1 cellular context compared by ENCODE assay signal in the genomic region with DNA sequence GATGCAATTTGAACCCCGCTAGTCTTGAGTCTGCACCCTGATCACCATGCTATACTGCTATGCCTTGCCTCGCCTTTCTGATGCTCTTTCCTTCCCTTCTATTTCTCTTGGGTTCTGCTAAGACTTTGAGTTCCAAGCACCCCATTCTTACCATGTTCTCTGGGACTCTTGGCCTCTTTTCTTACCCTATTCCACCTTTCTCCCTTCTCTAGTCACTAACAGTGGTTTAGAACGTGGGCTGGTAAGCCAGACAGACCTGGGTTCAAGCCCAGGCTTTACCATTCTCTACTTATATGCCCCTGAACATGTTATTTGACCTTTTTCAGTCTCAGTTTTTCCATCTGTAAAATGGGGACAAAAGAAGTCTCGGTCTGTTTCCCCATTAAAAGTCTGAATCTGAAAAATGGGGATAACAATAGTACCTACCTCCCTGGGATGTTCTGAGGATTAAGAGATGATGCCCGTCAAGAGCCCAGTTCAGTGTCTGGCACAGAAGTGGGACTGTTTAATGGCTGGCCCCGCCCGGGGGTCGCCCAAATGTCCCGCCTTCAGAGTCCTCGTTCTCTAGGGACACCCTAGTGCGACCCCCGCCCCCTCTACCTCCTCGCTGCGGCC.
TF ChIP-seq lines count a peak whose summit lies in the region.

No MANE protein-coding gene starts in this region.

TF ChIP-seq in GM12878, 131 proteins besides CTCF, POLR2A, EP300 and RAD21 (continues in another document):
- no peak for TF ChIP-seq PKNOX1 (IDR thresholded peaks at IDR 0.05)
- TF ChIP-seq SREBF2 (IDR thresholded peaks at IDR 0.05; ENCODE audit: low read length), result no peak
- no peak for TF ChIP-seq RAD51 (IDR thresholded peaks at IDR 0.05)
- no peak for TF ChIP-seq BACH1 (IDR thresholded peaks at IDR 0.05; ENCODE audit: borderline replicate concordance)
- peak; percentile 84 for TF ChIP-seq PML (IDR thresholded peaks at IDR 0.05; ENCODE audit: low read length)
- TF ChIP-seq, protein P1, sequence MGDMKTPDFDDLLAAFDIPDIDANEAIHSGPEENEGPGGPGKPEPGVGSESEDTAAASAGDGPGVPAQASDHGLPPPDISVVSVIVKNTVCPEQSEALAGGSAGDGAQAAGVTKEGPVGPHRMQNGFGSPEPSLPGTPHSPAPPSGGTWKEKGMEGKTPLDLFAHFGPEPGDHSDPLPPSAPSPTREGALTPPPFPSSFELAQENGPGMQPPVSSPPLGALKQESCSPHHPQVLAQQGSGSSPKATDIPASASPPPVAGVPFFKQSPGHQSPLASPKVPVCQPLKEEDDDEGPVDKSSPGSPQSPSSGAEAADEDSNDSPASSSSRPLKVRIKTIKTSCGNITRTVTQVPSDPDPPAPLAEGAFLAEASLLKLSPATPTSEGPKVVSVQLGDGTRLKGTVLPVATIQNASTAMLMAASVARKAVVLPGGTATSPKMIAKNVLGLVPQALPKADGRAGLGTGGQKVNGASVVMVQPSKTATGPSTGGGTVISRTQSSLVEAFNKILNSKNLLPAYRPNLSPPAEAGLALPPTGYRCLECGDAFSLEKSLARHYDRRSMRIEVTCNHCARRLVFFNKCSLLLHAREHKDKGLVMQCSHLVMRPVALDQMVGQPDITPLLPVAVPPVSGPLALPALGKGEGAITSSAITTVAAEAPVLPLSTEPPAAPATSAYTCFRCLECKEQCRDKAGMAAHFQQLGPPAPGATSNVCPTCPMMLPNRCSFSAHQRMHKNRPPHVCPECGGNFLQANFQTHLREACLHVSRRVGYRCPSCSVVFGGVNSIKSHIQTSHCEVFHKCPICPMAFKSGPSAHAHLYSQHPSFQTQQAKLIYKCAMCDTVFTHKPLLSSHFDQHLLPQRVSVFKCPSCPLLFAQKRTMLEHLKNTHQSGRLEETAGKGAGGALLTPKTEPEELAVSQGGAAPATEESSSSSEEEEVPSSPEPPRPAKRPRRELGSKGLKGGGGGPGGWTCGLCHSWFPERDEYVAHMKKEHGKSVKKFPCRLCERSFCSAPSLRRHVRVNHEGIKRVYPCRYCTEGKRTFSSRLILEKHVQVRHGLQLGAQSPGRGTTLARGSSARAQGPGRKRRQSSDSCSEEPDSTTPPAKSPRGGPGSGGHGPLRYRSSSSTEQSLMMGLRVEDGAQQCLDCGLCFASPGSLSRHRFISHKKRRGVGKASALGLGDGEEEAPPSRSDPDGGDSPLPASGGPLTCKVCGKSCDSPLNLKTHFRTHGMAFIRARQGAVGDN (IDR thresholded peaks at IDR 0.05), result no peak
- TF ChIP-seq, protein P2, sequence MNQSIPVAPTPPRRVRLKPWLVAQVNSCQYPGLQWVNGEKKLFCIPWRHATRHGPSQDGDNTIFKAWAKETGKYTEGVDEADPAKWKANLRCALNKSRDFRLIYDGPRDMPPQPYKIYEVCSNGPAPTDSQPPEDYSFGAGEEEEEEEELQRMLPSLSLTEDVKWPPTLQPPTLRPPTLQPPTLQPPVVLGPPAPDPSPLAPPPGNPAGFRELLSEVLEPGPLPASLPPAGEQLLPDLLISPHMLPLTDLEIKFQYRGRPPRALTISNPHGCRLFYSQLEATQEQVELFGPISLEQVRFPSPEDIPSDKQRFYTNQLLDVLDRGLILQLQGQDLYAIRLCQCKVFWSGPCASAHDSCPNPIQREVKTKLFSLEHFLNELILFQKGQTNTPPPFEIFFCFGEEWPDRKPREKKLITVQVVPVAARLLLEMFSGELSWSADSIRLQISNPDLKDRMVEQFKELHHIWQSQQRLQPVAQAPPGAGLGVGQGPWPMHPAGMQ (IDR thresholded peaks at IDR 0.05; ENCODE audit: borderline replicate concordance), result no peak
- TF ChIP-seq JUNB (IDR thresholded peaks at IDR 0.05), result no peak
- TF ChIP-seq, protein P3, sequence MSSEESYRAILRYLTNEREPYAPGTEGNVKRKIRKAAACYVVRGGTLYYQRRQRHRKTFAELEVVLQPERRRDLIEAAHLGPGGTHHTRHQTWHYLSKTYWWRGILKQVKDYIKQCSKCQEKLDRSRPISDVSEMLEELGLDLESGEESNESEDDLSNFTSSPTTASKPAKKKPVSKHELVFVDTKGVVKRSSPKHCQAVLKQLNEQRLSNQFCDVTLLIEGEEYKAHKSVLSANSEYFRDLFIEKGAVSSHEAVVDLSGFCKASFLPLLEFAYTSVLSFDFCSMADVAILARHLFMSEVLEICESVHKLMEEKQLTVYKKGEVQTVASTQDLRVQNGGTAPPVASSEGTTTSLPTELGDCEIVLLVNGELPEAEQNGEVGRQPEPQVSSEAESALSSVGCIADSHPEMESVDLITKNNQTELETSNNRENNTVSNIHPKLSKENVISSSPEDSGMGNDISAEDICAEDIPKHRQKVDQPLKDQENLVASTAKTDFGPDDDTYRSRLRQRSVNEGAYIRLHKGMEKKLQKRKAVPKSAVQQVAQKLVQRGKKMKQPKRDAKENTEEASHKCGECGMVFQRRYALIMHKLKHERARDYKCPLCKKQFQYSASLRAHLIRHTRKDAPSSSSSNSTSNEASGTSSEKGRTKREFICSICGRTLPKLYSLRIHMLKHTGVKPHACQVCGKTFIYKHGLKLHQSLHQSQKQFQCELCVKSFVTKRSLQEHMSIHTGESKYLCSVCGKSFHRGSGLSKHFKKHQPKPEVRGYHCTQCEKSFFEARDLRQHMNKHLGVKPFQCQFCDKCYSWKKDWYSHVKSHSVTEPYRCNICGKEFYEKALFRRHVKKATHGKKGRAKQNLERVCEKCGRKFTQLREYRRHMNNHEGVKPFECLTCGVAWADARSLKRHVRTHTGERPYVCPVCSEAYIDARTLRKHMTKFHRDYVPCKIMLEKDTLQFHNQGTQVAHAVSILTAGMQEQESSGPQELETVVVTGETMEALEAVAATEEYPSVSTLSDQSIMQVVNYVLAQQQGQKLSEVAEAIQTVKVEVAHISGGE (CRISPR knock-in tag; IDR thresholded peaks at IDR 0.05), result no peak
- no peak for TF ChIP-seq CBX5 (IDR thresholded peaks at IDR 0.05; ENCODE audit: low read depth)
- TF ChIP-seq, protein P4, sequence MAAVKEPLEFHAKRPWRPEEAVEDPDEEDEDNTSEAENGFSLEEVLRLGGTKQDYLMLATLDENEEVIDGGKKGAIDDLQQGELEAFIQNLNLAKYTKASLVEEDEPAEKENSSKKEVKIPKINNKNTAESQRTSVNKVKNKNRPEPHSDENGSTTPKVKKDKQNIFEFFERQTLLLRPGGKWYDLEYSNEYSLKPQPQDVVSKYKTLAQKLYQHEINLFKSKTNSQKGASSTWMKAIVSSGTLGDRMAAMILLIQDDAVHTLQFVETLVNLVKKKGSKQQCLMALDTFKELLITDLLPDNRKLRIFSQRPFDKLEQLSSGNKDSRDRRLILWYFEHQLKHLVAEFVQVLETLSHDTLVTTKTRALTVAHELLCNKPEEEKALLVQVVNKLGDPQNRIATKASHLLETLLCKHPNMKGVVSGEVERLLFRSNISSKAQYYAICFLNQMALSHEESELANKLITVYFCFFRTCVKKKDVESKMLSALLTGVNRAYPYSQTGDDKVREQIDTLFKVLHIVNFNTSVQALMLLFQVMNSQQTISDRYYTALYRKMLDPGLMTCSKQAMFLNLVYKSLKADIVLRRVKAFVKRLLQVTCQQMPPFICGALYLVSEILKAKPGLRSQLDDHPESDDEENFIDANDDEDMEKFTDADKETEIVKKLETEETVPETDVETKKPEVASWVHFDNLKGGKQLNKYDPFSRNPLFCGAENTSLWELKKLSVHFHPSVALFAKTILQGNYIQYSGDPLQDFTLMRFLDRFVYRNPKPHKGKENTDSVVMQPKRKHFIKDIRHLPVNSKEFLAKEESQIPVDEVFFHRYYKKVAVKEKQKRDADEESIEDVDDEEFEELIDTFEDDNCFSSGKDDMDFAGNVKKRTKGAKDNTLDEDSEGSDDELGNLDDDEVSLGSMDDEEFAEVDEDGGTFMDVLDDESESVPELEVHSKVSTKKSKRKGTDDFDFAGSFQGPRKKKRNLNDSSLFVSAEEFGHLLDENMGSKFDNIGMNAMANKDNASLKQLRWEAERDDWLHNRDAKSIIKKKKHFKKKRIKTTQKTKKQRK (IDR thresholded peaks at IDR 0.05; ENCODE audit: low read depth, low read length), result no peak
- no peak for TF ChIP-seq ZBTB33 (IDR thresholded peaks at IDR 0.05)
- peak; percentile 0; the same call in 1 of the 2 replicates for TF ChIP-seq NBN (IDR thresholded peaks at IDR 0.05)
- no peak for TF ChIP-seq ZSCAN29 (IDR thresholded peaks at IDR 0.05)
- TF ChIP-seq ETV6 (conservative IDR thresholded peaks at IDR 0.05 in 1 of 2, IDR thresholded peaks at IDR 0.05 in 1 of 2; ENCODE audit: borderline replicate concordance in 1 of 2, low read depth in 1 of 2), result no peak
- no peak for TF ChIP-seq TCF3 (IDR thresholded peaks at IDR 0.05; ENCODE audit: borderline replicate concordance, insufficient read depth, low read depth, low read length)
- no peak for TF ChIP-seq ZNF622 (IDR thresholded peaks at IDR 0.05)
- 0 out of 2 replicates have a peak, but pooled peaks have one; percentile 50 for TF ChIP-seq HDAC2 (IDR thresholded peaks at IDR 0.05)
- no peak for TF ChIP-seq HDGF (IDR thresholded peaks at IDR 0.05)
- TF ChIP-seq E4F1 (IDR thresholded peaks at IDR 0.05; ENCODE audit: borderline replicate concordance, partially characterized antibody), result no peak
- TF ChIP-seq CHD1 (IDR thresholded peaks at IDR 0.05; ENCODE audit: low read depth, low read length), result no peak
- no peak for TF ChIP-seq SUZ12 (IDR thresholded peaks at IDR 0.05; ENCODE audit: unreplicated experiment)
- TF ChIP-seq BMI1 (IDR thresholded peaks at IDR 0.05; ENCODE audit: borderline replicate concordance), result no peak
- TF ChIP-seq CEBPB (IDR thresholded peaks at IDR 0.05; ENCODE audit: borderline replicate concordance in 1 of 2, low read depth in 2 of 2, low read length in 2 of 2), result no peak
- TF ChIP-seq ZBTB4 (CRISPR knock-in tag; IDR thresholded peaks at IDR 0.05), result no peak
- 0 out of 2 replicates have a peak, but pooled peaks have one; percentile 45 for TF ChIP-seq RCOR1 (conservative IDR thresholded peaks at IDR 0.05; ENCODE audit: low read depth, low read length)
- peak; percentile 51; the same call in 1 of the 2 replicates for TF ChIP-seq ZNF217 (IDR thresholded peaks at IDR 0.05)
- TF ChIP-seq GATAD2B (conservative IDR thresholded peaks at IDR 0.05; ENCODE audit: low read depth), result peak; percentile 72; the same call in 1 of the 2 replicates
- TF ChIP-seq JUND (IDR thresholded peaks at IDR 0.05; ENCODE audit: low read depth, low read length), result no peak
- TF ChIP-seq, protein P5, sequence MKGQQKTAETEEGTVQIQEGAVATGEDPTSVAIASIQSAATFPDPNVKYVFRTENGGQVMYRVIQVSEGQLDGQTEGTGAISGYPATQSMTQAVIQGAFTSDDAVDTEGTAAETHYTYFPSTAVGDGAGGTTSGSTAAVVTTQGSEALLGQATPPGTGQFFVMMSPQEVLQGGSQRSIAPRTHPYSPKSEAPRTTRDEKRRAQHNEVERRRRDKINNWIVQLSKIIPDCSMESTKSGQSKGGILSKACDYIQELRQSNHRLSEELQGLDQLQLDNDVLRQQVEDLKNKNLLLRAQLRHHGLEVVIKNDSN (IDR thresholded peaks at IDR 0.05; ENCODE audit: borderline replicate concordance, extremely low read length, insufficient read depth, low read depth, low read length), result no peak
